10 cellular contexts compared by ENCODE assay signal in the genomic region with DNA sequence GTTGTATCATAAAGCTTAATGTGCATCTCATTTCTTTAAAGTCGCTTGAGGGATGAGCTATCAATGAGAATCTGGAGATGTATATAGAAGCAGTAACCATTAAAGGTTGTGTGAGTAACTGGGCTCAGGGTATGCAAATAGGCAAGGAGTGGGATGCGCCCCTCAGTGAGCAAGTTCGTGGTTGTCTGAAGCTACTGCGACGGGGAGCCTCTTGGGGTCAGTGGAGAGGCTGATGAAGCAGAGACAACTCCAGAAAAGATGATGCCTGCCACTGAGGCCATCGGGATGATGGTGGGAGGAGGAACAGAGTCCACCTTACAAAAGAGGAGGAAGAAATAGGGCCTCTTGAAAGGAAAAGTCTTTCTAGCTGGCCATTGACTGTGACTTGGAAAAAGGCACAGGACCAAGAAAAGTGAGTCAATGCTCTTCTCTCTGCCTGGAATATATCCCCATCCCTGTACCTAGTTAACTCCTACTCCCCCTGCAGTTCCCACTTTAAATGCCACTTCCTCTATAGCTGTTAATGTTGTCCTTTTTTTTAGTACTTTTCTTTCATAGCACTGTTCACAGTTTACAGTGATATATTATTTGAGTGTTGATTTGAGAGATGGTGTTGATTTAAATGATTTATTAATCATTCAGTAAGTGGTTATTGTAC. TPM values are rescaled to one million over a fixed set of nuclear protein-coding genes. Genes with fewer than 3 reads are reported as not detected.
A peak's percentile ranks its signal among the peaks of the same experiment; 100 is the strongest.
DNase-seq lines count a peak whose midpoint lies in the region; ATAC-seq, FAIRE-seq and TF ChIP-seq lines count a peak whose summit lies in the region.
"Had no signal": no experiment of that assay in that cellular context is flagged by ENCODE, and none has a peak within 500 bp of the region (broad histone marks: within the 10 kb centered on the region; RNA-seq: fewer than 3 reads in every experiment).

No MANE protein-coding gene starts in this region.

- no peaks in the 10 kb centered on the region for H3K36me3 Mint-ChIP-seq in effector memory CD8-positive, alpha-beta T cell (ENCODE audit: insufficient read depth)
- H3K36me3 Mint-ChIP-seq: mesothelial cell of epicardium had no signal

- H2BK12ac ChIP-seq in H1 (ENCODE audit: low read depth, low read length): no peak overlapping the region

- no peak overlapping the region for H3K4ac ChIP-seq in H1 (replicated peaks; ENCODE audit: insufficient read length, low read depth, low read length)

- TF ChIP-seq POLR2A in H1 (IDR thresholded peaks at IDR 0.05; ENCODE audit: control extremely low read depth in 1 of 2, low read depth in 2 of 2, low read length in 2 of 2) (no peak), gastrocnemius medialis (IDR thresholded peaks at IDR 0.05) (no peak)

- no peak overlapping the region for H4K91ac ChIP-seq in H1 (replicated peaks; ENCODE audit: insufficient read length, low read length)

- no peak for TF ChIP-seq EP300 in H1 (IDR thresholded peaks at IDR 0.05; ENCODE audit: borderline replicate concordance in 1 of 2, low read depth in 2 of 2, low read length in 2 of 2)

- H3K79me2 ChIP-seq in H1 (ENCODE audit: control insufficient read depth in 1 of 2, insufficient read depth in 2 of 2, low read length in 2 of 2): no peaks in the 10 kb centered on the region

- in situ Hi-C loops in gastrocnemius medialis (cut with MboI; ENCODE audit: low sequenced_read_pairs in 4 of 4): loop anchor here in 1 of 4 donors (25.0 kb wide), 1 partner anchor 788 kb away; no protein-coding TSS in a partner anchor

- H3K27ac ChIP-seq in H1 (ENCODE audit: low read depth, low read length): no peak overlapping the region
- H3K27ac ChIP-seq in gastrocnemius medialis: no peak overlapping the region

- no peak overlapping the region for H3K18ac ChIP-seq in H1 (ENCODE audit: extremely low read depth, low read length)

- H3K9me3 ChIP-seq in H1 (ENCODE audit: insufficient read depth in 2 of 2, low read depth in 1 of 2, low read length in 1 of 2) (no peaks in the 10 kb centered on the region), mucosa of descending colon (no peaks in the 10 kb centered on the region), gastrocnemius medialis (no peaks in the 10 kb centered on the region)

- intact Hi-C loops in mucosa of descending colon (cut with DNase I, micrococcal nuclease) (no loop called here), gastrocnemius medialis (cut with DNase I; ENCODE audit: low total_unique reads) (no loop called here)

- TF ChIP-seq CTCF in GM12864 (IDR thresholded peaks at IDR 0.05; ENCODE audit: low read depth, low read length, missing control alignments) (peak; percentile 40), H1 (IDR thresholded peaks at IDR 0.05; ENCODE audit: control extremely low read depth in 1 of 3, insufficient read depth in 1 of 3, low read depth in 1 of 3, low read length in 3 of 3) (peak; percentile 36 to 54 (median 39)), mucosa of descending colon (IDR thresholded peaks at IDR 0.05) (no peak), gastrocnemius medialis (IDR thresholded peaks at IDR 0.05 in 4 of 5, conservative IDR thresholded peaks at IDR 0.05 in 1 of 5) (no peak)

- H2BK15ac ChIP-seq in H1 (ENCODE audit: low read length): no peak overlapping the region

- no peak overlapping the region for H4K8ac ChIP-seq in H1 (ENCODE audit: extremely low read depth, insufficient read depth, low read length)

- no peaks in the 10 kb centered on the region for H3K36me3 ChIP-seq in H1 (ENCODE audit: control insufficient read depth in 2 of 4, insufficient read depth in 4 of 4, low read length in 3 of 4)
- H3K36me3 ChIP-seq in mucosa of descending colon (ENCODE audit: low read depth): no peaks in the 10 kb centered on the region
- no peaks in the 10 kb centered on the region for H3K36me3 ChIP-seq in gastrocnemius medialis

- peak; percentile 30 to 35; a peak in 3 of 4 replicates for TF ChIP-seq RAD21 in H1 (IDR thresholded peaks at IDR 0.05 in 1 of 2, conservative IDR thresholded peaks at IDR 0.05 in 1 of 2; ENCODE audit: low read depth in 2 of 2, low read length in 2 of 2)

- peak overlapping the region; percentile 83; the same call in 1 of the 2 replicates for H2AFZ ChIP-seq in H1 (ENCODE audit: low read length)

- H2BK20ac ChIP-seq in H1 (ENCODE audit: low read length): no peak overlapping the region

- H3K14ac ChIP-seq in H1 (ENCODE audit: insufficient read length): no peak overlapping the region

- no peak overlapping the region for H2BK5ac ChIP-seq in H1 (ENCODE audit: low read depth, low read length)

- H3K4me1 ChIP-seq in H1 (replicated peaks in 1 of 4; ENCODE audit: control insufficient read depth in 3 of 4, insufficient read depth in 4 of 4, low read length in 3 of 4) (no peaks in the 10 kb centered on the region), mucosa of descending colon (ENCODE audit: low read depth) (no peaks in the 10 kb centered on the region), gastrocnemius medialis (no peaks in the 10 kb centered on the region)

- H3K4me2 ChIP-seq in H1 (ENCODE audit: insufficient read depth in 1 of 2, low read depth in 2 of 2, low read length in 2 of 2): peak overlapping the region in 1 of 2 experiments; percentile 27; a peak in 2 of 4 replicates

- DNase-seq in GM12864 (ENCODE audit: low read depth) (no peak), H1 (ENCODE audit: low read depth in 1 of 2, low spot score in 2 of 2) (peak; percentile 33 to 60), mucosa of descending colon (no peak), Ammon's horn (ENCODE audit: low spot score) (no peak), gastrocnemius medialis (no peak)
- DNase-seq in effector memory CD8-positive, alpha-beta T cell: no peak
- DNase-seq: activated B cell treated with CpG ODN at 0.5 μM for 24 hours had no signal

- no peak overlapping the region for H4K5ac ChIP-seq in H1 (ENCODE audit: insufficient read length, low read depth, low read length)

- no peak overlapping the region for H2AK5ac ChIP-seq in H1 (ENCODE audit: low read depth, low read length)

- H3K4me3 ChIP-seq in GM12864 (ENCODE audit: low read depth, low read length): no peak overlapping the region
- H3K4me3 ChIP-seq in H1 (ENCODE audit: extremely low read depth in 1 of 4, insufficient read depth in 2 of 4, low read depth in 3 of 4, low read length in 4 of 4): no peak overlapping the region
- no peak overlapping the region for H3K4me3 ChIP-seq in mucosa of descending colon
- H3K4me3 ChIP-seq in gastrocnemius medialis: no peak overlapping the region

- H3K9me3 Mint-ChIP-seq in effector memory CD8-positive, alpha-beta T cell: no peaks in the 10 kb centered on the region
- H3K9me3 Mint-ChIP-seq: activated B cell treated with CpG ODN at 0.5 μM for 24 hours had no signal

- POLR2A ChIA-PET in H1 (lab: Charles Lee; ENCODE audit: partially characterized antibody): interaction anchor here (0.7 to 1.0 kb wide), 2 partner anchors 10 kb away, joined by 3 to 5 read pairs; no protein-coding TSS in a partner anchor

- CTCF ChIA-PET in H1 (lab: Charles Lee; ENCODE audit: partially characterized antibody): interaction anchor here (0.5 to 3.3 kb wide), 26 partner anchors 8 to 1662 kb away, joined by 3 to 19 read pairs (median 3); partner anchors contain the start of gene REELD1

- H3K4me1 Mint-ChIP-seq in effector memory CD8-positive, alpha-beta T cell (ENCODE audit: low read depth in 2 of 2): peaks cover 0 to 5% of the 10 kb centered on the region in 2 donors
- H3K4me1 Mint-ChIP-seq: mesothelial cell of epicardium had no signal

- 31% methylated on average over 6 of the region's 6 CpGs; no CpG with 5 or more reads in 1 of the 2 experiments for WGBS in H1 (ENCODE audit: extremely low coverage in 1 of 2, insufficient coverage in 1 of 2, insufficient read length in 1 of 2, insufficient replicate concordance in 2 of 2, low coverage in 1 of 2, low lambda C conversion rate in 2 of 2, missing lambda C conversion rate in 1 of 2), 2 experiments

- peak; percentile 42 for FAIRE-seq in H1 (lab: Jason Lieb, UNC)

- H3K79me1 ChIP-seq in H1 (ENCODE audit: low read depth, low read length): no peaks in the 10 kb centered on the region

- ATAC-seq in GM19452 (IDR thresholded peaks at IDR 0.05; ENCODE audit: unreplicated experiment) (peak; percentile 65), HG03064 (IDR thresholded peaks at IDR 0.05; ENCODE audit: low read depth, unreplicated experiment) (peak; percentile 86), mucosa of descending colon (no peak), gastrocnemius medialis (no peak)
- no peak for ATAC-seq in effector memory CD8-positive, alpha-beta T cell (replicated peaks)

- H3K27ac Mint-ChIP-seq in effector memory CD8-positive, alpha-beta T cell: no peak overlapping the region
- H3K27ac Mint-ChIP-seq: activated B cell treated with CpG ODN at 0.5 μM for 24 hours, mesothelial cell of epicardium had no signal

- H3K4me3 Mint-ChIP-seq in effector memory CD8-positive, alpha-beta T cell: no peak overlapping the region
- H3K4me3 Mint-ChIP-seq: activated B cell treated with CpG ODN at 0.5 μM for 24 hours, mesothelial cell of epicardium had no signal

- H3K9ac ChIP-seq in H1 (replicated peaks in 1 of 4; ENCODE audit: extremely low read depth in 1 of 4, low read depth in 3 of 4, low read length in 3 of 4): no peak overlapping the region

- no peak overlapping the region for H2BK120ac ChIP-seq in H1 (replicated peaks; ENCODE audit: low read depth, low read length)

- no peaks in the 10 kb centered on the region for H3K23me2 ChIP-seq in H1 (ENCODE audit: low read depth, low read length)

- H3K27me3 Mint-ChIP-seq in effector memory CD8-positive, alpha-beta T cell: peaks cover 3 to 14% of the 10 kb centered on the region in 2 donors
- H3K27me3 Mint-ChIP-seq: activated B cell treated with CpG ODN at 0.5 μM for 24 hours had no signal

- H4K20me1 ChIP-seq in H1 (replicated peaks in 1 of 2; ENCODE audit: control insufficient read depth in 1 of 2, insufficient read depth in 2 of 2, low read length in 2 of 2): no peaks in the 10 kb centered on the region

- no peak overlapping the region for H3K23ac ChIP-seq in H1 (ENCODE audit: insufficient read length)

- no peak overlapping the region for H3K56ac ChIP-seq in H1 (replicated peaks; ENCODE audit: insufficient read length, low read depth, low read length)

- H3K27me3 ChIP-seq in H1 (replicated peaks in 1 of 4; ENCODE audit: control insufficient read depth in 3 of 4, extremely low read depth in 1 of 4, insufficient read depth in 3 of 4, low read length in 3 of 4) (no peaks in the 10 kb centered on the region; a peak in 1 of 7 replicates), gastrocnemius medialis (no peaks in the 10 kb centered on the region)

RNA-seq across cellular contexts. Expression of gene LSM6, which starts 51.4 kb away (rescaled TPM):
- 63.4 and 73.6 TPM in 2 replicates for total RNA-seq in H1 (2021; fragmentation: NEBNext Ultra II Directional; extraction: Animal tissue kit (Norgen Biotek cat#: 25700))
- polyA plus RNA-seq in H1 (2011; rRNA removed): 29.5 and 40.2 TPM in 2 replicates
- 69.0 TPM for polyA plus RNA-seq in H1 (2011; cell fraction: cytosol; rRNA removed)
- polyA plus RNA-seq in H1 (2011; cell fraction: nucleus; rRNA removed): 14.9 TPM
- polyA plus RNA-seq in H1 (2012, experiment 1 of 2): 78.8 to 206 TPM (median 86.8 TPM) in 4 replicates
- 25.7 TPM for polyA plus RNA-seq in H1 (2012, experiment 2 of 2)
- 53.9 TPM for polyA plus RNA-seq in H1 (2013, experiment 1 of 2)
- polyA plus RNA-seq in H1 (2013, experiment 2 of 2): 58.0 TPM
- polyA minus RNA-seq in H1 (2011; rRNA and poly(A)+ RNA removed): 17.8 and 22.4 TPM in 2 replicates
- polyA minus RNA-seq in H1 (2011; cell fraction: cytosol; rRNA and poly(A)+ RNA removed): 13.9 TPM
- 76.5 TPM for polyA minus RNA-seq in H1 (2011; cell fraction: nucleus; rRNA and poly(A)+ RNA removed)
- total RNA-seq in mucosa of descending colon: 10 to 100 TPM; 18.9 to 27.1 (median 22.2) TPM
- 10 to 100 TPM; 12.7 to 31.0 (median 15.5) TPM for total RNA-seq in gastrocnemius medialis

Comparison
In these comparisons a context has a peak if more than half of its experiments do, and no peak if none do; other contexts are left out.
1. DNase-seq: peak in H1 (2 of 2); none in GM12864 (single experiment), effector memory CD8-positive, alpha-beta T cell (0 of 3), mucosa of descending colon (0 of 3), Ammon's horn (single experiment) and gastrocnemius medialis (0 of 2).
2. CTCF ChIP-seq: peak in GM12864 (single experiment) and H1 (3 of 3); none in mucosa of descending colon (single experiment) and gastrocnemius medialis (0 of 5).
3. ATAC-seq: peak in GM19452 (single experiment) and HG03064 (single experiment); none in effector memory CD8-positive, alpha-beta T cell (single experiment), mucosa of descending colon (single experiment) and gastrocnemius medialis (0 of 2).